Comparison of ENCODE assay signal across 1 cellular context in the genomic region with DNA sequence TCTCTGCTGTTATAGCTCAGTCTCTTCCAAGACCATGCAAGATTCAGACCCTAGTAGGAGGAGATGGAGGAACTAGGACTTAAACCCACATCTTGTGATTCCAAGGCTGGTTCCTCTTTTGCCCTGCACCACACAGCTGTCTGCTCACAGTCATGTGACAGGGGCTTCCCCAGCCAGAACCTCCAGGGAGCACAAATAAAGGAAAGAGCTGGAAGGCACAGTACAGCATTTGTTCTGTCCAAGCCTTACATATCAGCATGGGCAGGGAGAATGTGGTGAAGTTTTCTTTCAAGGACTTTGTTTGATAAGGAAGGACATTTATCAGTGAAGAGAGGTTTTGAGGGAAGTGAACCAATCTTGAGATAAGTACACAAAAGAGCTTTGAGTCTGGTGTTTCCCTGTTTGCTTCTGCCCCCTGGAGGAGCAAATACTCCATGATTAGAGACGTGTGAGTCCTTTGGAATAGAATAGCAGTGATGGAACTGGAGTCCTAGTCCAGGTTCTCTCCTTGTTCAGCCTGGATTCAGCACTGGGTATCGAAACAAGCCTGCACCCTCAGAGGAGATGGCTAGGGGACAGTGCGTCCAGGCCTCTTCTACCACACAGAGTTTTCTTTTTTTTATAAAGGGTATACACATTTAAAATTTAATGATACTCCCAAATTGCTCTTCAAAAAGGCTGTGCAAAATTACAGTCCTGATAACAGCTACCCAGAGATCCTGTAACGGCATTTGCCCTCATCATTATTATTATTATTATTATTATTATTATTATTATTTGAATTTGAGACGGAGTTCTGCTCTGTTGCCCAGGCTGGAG.
TF ChIP-seq lines count a peak whose summit lies in the region.

No MANE protein-coding gene starts in this region.

TF ChIP-seq in HepG2, 621 proteins besides CTCF, POLR2A, EP300 and RAD21 (continued from another document):
- TF ChIP-seq MED8 (CRISPR knock-in tag; IDR thresholded peaks at IDR 0.05; ENCODE audit: insufficient replicate concordance) (peak; percentile 20), ZBTB42 (CRISPR knock-in tag; IDR thresholded peaks at IDR 0.05) (no peak), NAIF1 (CRISPR knock-in tag; IDR thresholded peaks at IDR 0.05; ENCODE audit: borderline replicate concordance) (no peak), ZNF431 (CRISPR knock-in tag; IDR thresholded peaks at IDR 0.05; ENCODE audit: borderline replicate concordance, low read depth) (no peak), ZNF781 (CRISPR knock-in tag; IDR thresholded peaks at IDR 0.05; ENCODE audit: borderline replicate concordance, not compliant biosample characterization) (peak; percentile 37), RXRB (CRISPR knock-in tag; IDR thresholded peaks at IDR 0.05; ENCODE audit: borderline replicate concordance) (peak; percentile 40; the same call in 1 of the 2 replicates)
- TF ChIP-seq, protein P1, sequence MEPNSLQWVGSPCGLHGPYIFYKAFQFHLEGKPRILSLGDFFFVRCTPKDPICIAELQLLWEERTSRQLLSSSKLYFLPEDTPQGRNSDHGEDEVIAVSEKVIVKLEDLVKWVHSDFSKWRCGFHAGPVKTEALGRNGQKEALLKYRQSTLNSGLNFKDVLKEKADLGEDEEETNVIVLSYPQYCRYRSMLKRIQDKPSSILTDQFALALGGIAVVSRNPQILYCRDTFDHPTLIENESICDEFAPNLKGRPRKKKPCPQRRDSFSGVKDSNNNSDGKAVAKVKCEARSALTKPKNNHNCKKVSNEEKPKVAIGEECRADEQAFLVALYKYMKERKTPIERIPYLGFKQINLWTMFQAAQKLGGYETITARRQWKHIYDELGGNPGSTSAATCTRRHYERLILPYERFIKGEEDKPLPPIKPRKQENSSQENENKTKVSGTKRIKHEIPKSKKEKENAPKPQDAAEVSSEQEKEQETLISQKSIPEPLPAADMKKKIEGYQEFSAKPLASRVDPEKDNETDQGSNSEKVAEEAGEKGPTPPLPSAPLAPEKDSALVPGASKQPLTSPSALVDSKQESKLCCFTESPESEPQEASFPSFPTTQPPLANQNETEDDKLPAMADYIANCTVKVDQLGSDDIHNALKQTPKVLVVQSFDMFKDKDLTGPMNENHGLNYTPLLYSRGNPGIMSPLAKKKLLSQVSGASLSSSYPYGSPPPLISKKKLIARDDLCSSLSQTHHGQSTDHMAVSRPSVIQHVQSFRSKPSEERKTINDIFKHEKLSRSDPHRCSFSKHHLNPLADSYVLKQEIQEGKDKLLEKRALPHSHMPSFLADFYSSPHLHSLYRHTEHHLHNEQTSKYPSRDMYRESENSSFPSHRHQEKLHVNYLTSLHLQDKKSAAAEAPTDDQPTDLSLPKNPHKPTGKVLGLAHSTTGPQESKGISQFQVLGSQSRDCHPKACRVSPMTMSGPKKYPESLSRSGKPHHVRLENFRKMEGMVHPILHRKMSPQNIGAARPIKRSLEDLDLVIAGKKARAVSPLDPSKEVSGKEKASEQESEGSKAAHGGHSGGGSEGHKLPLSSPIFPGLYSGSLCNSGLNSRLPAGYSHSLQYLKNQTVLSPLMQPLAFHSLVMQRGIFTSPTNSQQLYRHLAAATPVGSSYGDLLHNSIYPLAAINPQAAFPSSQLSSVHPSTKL (CRISPR knock-in tag; IDR thresholded peaks at IDR 0.05), result peak; percentile 63; the same call in 1 of the 2 replicates
- TF ChIP-seq, protein P2, sequence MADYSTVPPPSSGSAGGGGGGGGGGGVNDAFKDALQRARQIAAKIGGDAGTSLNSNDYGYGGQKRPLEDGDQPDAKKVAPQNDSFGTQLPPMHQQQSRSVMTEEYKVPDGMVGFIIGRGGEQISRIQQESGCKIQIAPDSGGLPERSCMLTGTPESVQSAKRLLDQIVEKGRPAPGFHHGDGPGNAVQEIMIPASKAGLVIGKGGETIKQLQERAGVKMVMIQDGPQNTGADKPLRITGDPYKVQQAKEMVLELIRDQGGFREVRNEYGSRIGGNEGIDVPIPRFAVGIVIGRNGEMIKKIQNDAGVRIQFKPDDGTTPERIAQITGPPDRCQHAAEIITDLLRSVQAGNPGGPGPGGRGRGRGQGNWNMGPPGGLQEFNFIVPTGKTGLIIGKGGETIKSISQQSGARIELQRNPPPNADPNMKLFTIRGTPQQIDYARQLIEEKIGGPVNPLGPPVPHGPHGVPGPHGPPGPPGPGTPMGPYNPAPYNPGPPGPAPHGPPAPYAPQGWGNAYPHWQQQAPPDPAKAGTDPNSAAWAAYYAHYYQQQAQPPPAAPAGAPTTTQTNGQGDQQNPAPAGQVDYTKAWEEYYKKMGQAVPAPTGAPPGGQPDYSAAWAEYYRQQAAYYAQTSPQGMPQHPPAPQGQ (CRISPR knock-in tag; IDR thresholded peaks at IDR 0.05; ENCODE audit: borderline replicate concordance), result 0 out of 2 replicates have a peak, but pooled peaks have one; percentile 62
- TF ChIP-seq, protein P3, sequence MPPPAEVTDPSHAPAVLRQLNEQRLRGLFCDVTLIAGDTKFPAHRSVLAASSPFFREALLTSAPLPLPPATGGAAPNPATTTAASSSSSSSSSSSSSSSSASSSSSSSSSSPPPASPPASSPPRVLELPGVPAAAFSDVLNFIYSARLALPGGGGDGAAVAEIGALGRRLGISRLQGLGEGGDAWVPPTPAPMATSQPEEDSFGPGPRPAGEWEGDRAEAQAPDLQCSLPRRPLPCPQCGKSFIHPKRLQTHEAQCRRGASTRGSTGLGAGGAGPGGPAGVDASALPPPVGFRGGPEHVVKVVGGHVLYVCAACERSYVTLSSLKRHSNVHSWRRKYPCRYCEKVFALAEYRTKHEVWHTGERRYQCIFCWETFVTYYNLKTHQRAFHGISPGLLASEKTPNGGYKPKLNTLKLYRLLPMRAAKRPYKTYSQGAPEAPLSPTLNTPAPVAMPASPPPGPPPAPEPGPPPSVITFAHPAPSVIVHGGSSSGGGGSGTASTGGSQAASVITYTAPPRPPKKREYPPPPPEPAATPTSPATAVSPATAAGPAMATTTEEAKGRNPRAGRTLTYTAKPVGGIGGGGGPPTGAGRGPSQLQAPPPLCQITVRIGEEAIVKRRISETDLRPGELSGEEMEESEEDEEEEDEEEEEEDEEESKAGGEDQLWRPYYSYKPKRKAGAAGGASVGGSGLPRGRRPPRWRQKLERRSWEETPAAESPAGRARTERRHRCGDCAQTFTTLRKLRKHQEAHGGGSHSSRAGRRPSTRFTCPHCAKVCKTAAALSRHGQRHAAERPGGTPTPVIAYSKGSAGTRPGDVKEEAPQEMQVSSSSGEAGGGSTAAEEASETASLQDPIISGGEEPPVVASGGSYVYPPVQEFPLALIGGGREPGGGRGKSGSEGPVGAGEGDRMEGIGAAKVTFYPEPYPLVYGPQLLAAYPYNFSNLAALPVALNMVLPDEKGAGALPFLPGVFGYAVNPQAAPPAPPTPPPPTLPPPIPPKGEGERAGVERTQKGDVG (CRISPR knock-in tag; IDR thresholded peaks at IDR 0.05; ENCODE audit: borderline replicate concordance), result no peak
